In the genomic region with DNA sequence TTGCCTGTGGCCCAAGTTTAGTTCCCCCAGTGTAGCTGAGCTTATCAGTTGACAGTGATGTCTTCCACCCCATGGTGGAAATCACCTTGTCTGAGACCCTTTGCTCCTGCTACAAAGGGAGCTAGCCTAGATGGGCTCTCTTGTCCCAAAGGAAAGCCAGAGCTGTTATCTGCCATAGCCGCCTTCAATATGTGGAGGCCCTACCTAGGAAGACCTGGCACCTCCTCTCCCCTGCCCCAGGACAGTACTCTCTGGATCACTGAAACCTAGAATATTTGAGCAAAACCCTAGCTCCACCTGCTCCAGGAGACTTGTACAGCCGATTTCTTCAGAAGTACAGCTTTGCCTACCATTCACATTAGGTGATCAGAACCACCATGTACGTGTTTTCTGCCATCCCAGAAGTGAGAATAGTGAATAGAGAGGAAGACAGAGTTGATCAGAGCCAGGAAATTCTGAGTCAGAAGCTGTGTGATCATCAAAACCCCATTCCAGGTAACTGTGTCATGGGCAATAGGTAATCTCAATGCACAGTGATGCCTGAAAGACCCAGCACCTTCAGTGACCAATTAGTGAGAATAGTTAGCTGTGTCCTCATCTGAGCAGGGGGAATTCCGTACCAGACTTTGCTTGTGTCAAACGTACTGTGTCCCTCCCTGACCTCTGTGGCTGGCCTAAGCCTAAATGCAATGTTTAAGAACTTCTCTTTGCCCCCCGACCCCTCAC, we compare ENCODE assay signal across 15 cellular contexts.
DNase-seq lines count a peak whose midpoint lies in the region; ATAC-seq and TF ChIP-seq lines count a peak whose summit lies in the region.
"Had no signal": no experiment of that assay in that cellular context is flagged by ENCODE, and none has a peak within 500 bp of the region (broad histone marks: within the 10 kb centered on the region; RNA-seq: fewer than 3 reads in every experiment).

No MANE protein-coding gene starts in this region.

- H3K36me3 Mint-ChIP-seq in progenitor cell of endocrine pancreas (ENCODE audit: insufficient read depth) = peaks cover 3% of the 10 kb centered on the region

- no peaks in the 10 kb centered on the region for H3K9me3 Mint-ChIP-seq in progenitor cell of endocrine pancreas (ENCODE audit: low read depth)
- H3K9me3 Mint-ChIP-seq: brain, endodermal cell had no signal

- peak; percentile 30 to 36 for DNase-seq in stimulated activated CD4-positive, alpha-beta T cell treated with anti-CD3 and anti-CD28 coated beads, Interleukin-15, amount 100 ng/mL, for 48 hours (ENCODE audit: low read depth in 2 of 2)
- DNase-seq in stimulated activated CD4-positive, alpha-beta T cell treated with anti-CD3 and anti-CD28 coated beads, Interleukin-12 subunit alpha, Interleukin-12 subunit beta, amount 100 ng/mL, for 4 hours = no peak
- peak; percentile 56 for DNase-seq in activated CD8-positive, alpha-beta memory T cell treated with anti-CD3 and anti-CD28 coated beads, Interleukin-2, amount 50 U/mL, for 48 hours
- DNase-seq in fibroblast of the aortic adventitia (ENCODE audit: low read depth) = peak; percentile 12
- DNase-seq in AML-193 (lab: John Stamatoyannopoulos, UW) = no peak
- no peak for DNase-seq in progenitor cell of endocrine pancreas (ENCODE audit: low spot score, unreplicated experiment)
- DNase-seq in OCI-M2 (lab: John Stamatoyannopoulos, UW; ENCODE audit: unreplicated experiment) = no peak
- DNase-seq: DMS53, endodermal cell, NCI-H1694 treated with DMSO at 0.1 percent for 48 hours, NCI-H524 treated with DMSO at 0.1 percent for 48 hours, Peyer's patch had no signal

- TF ChIP-seq CTCF in fibroblast of the aortic adventitia (IDR thresholded peaks at IDR 0.05; ENCODE audit: insufficient read depth, low read length) = no peak
- no peak for TF ChIP-seq CTCF in progenitor cell of endocrine pancreas (IDR thresholded peaks at IDR 0.05; ENCODE audit: unreplicated experiment)

- H3K27me3 Mint-ChIP-seq in progenitor cell of endocrine pancreas = no peaks in the 10 kb centered on the region
- H3K27me3 Mint-ChIP-seq: B cell, brain had no signal

- ATAC-seq in HG02981 (IDR thresholded peaks at IDR 0.05; ENCODE audit: unreplicated experiment) = no peak

- no peak overlapping the region for H3K4me3 Mint-ChIP-seq in progenitor cell of endocrine pancreas (ENCODE audit: low read depth)
- H3K4me3 Mint-ChIP-seq: B cell, brain, endodermal cell had no signal

- no peak overlapping the region for H3K4me3 ChIP-seq in fibroblast of the aortic adventitia (ENCODE audit: low read depth, low read length)
- H3K4me3 ChIP-seq: Peyer's patch had no signal

- no peak overlapping the region for H3K27ac Mint-ChIP-seq in progenitor cell of endocrine pancreas
- H3K27ac Mint-ChIP-seq: B cell, endodermal cell had no signal

- H3K4me1 Mint-ChIP-seq in progenitor cell of endocrine pancreas (ENCODE audit: low read depth) = peaks cover 5% of the 10 kb centered on the region
- H3K4me1 Mint-ChIP-seq: B cell had no signal

Comparison
In these comparisons a context has a peak if more than half of its experiments do, and no peak if none do; other contexts are left out.
1. DNase-seq: peak in stimulated activated CD4-positive, alpha-beta T cell treated with anti-CD3 and anti-CD28 coated beads, Interleukin-15, amount 100 ng/mL, for 48 hours (2 of 2), activated CD8-positive, alpha-beta memory T cell treated with anti-CD3 and anti-CD28 coated beads, Interleukin-2, amount 50 U/mL, for 48 hours (single experiment) and fibroblast of the aortic adventitia (single experiment); none in stimulated activated CD4-positive, alpha-beta T cell treated with anti-CD3 and anti-CD28 coated beads, Interleukin-12 subunit alpha, Interleukin-12 subunit beta, amount 100 ng/mL, for 4 hours (single experiment), AML-193 (0 of 2), progenitor cell of endocrine pancreas (single experiment) and OCI-M2 (single experiment).